ENCODE assay signal across 21 cellular contexts in the genomic region with DNA sequence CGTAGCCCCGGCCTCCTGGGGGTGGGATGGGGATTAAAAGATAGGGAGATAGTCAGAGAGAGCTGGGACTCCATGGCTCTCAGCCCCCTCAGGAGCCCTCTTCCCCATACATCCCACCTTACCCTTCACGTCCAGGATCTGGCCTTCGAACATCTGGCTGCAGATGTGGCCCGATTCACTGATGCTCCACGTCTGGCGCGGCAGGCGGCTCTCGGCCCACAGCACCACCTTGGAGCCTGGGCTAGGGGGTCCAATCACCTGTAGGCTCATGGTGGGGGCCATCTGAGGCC. TPM values are rescaled to one million over a fixed set of nuclear protein-coding genes. Genes with fewer than 3 reads are reported as not detected.
DNase-seq lines count a peak whose midpoint lies in the region; ATAC-seq and TF ChIP-seq lines count a peak whose summit lies in the region.
"Had no signal": no experiment of that assay in that cellular context is flagged by ENCODE, and none has a peak within 500 bp of the region (broad histone marks: within the 10 kb centered on the region; RNA-seq: fewer than 3 reads in every experiment).

No MANE protein-coding gene starts in this region.

- H3K9me3 ChIP-seq in neutrophil = no peaks in the 10 kb centered on the region
- H3K9me3 ChIP-seq: heart left ventricle, SJSA1, upper lobe of right lung had no signal

- no peaks in the 10 kb centered on the region for H3K9me3 Mint-ChIP-seq in activated CD8-positive, alpha-beta memory T cell treated with anti-CD3 and anti-CD28 coated beads, Interleukin-2, amount 10 ng/mL, durations not matched to agents 7 days and 5 days (ENCODE audit: low read depth)
- H3K9me3 Mint-ChIP-seq in IgD-negative memory B cell = no peaks in the 10 kb centered on the region
- H3K9me3 Mint-ChIP-seq in activated T-helper 17 cell treated with anti-CD3 and anti-CD28 coated beads, Interleukin-2, amount 50 U/mL, for 72 hours = no peaks in the 10 kb centered on the region
- H3K9me3 Mint-ChIP-seq: memory B cell had no signal

- peaks cover 33 to 47% of the 10 kb centered on the region in 2 experiments for H3K4me1 ChIP-seq in neutrophil (ENCODE audit: control insufficient read depth in 1 of 2, insufficient read depth in 1 of 2, low read depth in 1 of 2, low read length in 1 of 2)
- H3K4me1 ChIP-seq: parathyroid adenoma had no signal

- H3K27ac Mint-ChIP-seq in activated CD8-positive, alpha-beta memory T cell treated with anti-CD3 and anti-CD28 coated beads, Interleukin-2, amount 10 ng/mL, durations not matched to agents 7 days and 5 days = peak overlapping the region; percentile 95
- H3K27ac Mint-ChIP-seq in IgD-negative memory B cell = peak overlapping the region in 1 of 3 donors; percentile 24
- H3K27ac Mint-ChIP-seq in activated T-helper 17 cell treated with anti-CD3 and anti-CD28 coated beads, Interleukin-2, amount 50 U/mL, for 72 hours = no peak overlapping the region

- no peak overlapping the region for H3K4me3 ChIP-seq in neutrophil (ENCODE audit: low read depth in 1 of 2, low read length in 1 of 2)
- H3K4me3 ChIP-seq: SJSA1, upper lobe of right lung had no signal

- peaks cover 56% of the 10 kb centered on the region for H3K36me3 Mint-ChIP-seq in activated CD8-positive, alpha-beta memory T cell treated with anti-CD3 and anti-CD28 coated beads, Interleukin-2, amount 10 ng/mL, durations not matched to agents 7 days and 5 days
- peaks cover 20% of the 10 kb centered on the region for H3K36me3 Mint-ChIP-seq in IgD-negative memory B cell
- H3K36me3 Mint-ChIP-seq in activated T-helper 17 cell treated with anti-CD3 and anti-CD28 coated beads, Interleukin-2, amount 50 U/mL, for 72 hours (ENCODE audit: low read depth) = peaks cover 71% of the 10 kb centered on the region

- no peaks in the 10 kb centered on the region for H3K27me3 Mint-ChIP-seq in activated CD8-positive, alpha-beta memory T cell treated with anti-CD3 and anti-CD28 coated beads, Interleukin-2, amount 10 ng/mL, durations not matched to agents 7 days and 5 days
- H3K27me3 Mint-ChIP-seq in IgD-negative memory B cell = no peaks in the 10 kb centered on the region
- no peaks in the 10 kb centered on the region for H3K27me3 Mint-ChIP-seq in activated T-helper 17 cell treated with anti-CD3 and anti-CD28 coated beads, Interleukin-2, amount 50 U/mL, for 72 hours
- H3K27me3 Mint-ChIP-seq: memory B cell had no signal

- no peak for ATAC-seq in activated CD8-positive, alpha-beta memory T cell treated with anti-CD3 and anti-CD28 coated beads, Interleukin-2, amount 10 ng/mL, durations not matched to agents 7 days and 5 days
- no peak for ATAC-seq in activated T-helper 17 cell treated with anti-CD3 and anti-CD28 coated beads, Interleukin-2, amount 50 U/mL, for 72 hours (replicated peaks)
- ATAC-seq in GM21447 (IDR thresholded peaks at IDR 0.05; ENCODE audit: unreplicated experiment) = no peak

- H3K36me3 ChIP-seq in neutrophil = peaks cover 50% of the 10 kb centered on the region
- H3K36me3 ChIP-seq: heart left ventricle, upper lobe of right lung had no signal

- DNase-seq in activated CD8-positive, alpha-beta memory T cell treated with anti-CD3 and anti-CD28 coated beads, Interleukin-2, amount 10 ng/mL, durations not matched to agents 7 days and 5 days = no peak
- DNase-seq in activated CD8-positive, alpha-beta memory T cell treated with anti-CD3 and anti-CD28 coated beads, Interleukin-2, amount 50 U/mL, for 4 hours = no peak
- DNase-seq in occipital lobe (lab: John Stamatoyannopoulos, UW) (no peak), NOMO-1 (lab: John Stamatoyannopoulos, UW; ENCODE audit: unreplicated experiment in 2 of 2) (no peak)

- TF ChIP-seq CTCF in neutrophil (IDR thresholded peaks at IDR 0.05) = no peak

- H3K27me3 ChIP-seq in neutrophil = no peaks in the 10 kb centered on the region
- H3K27me3 ChIP-seq: heart left ventricle, upper lobe of right lung had no signal

- H3K4me3 Mint-ChIP-seq in activated CD8-positive, alpha-beta memory T cell treated with anti-CD3 and anti-CD28 coated beads, Interleukin-2, amount 10 ng/mL, durations not matched to agents 7 days and 5 days = no peak overlapping the region
- peak overlapping the region in 3 of 4 donors; percentile 57 to 72 (median 65) for H3K4me3 Mint-ChIP-seq in IgD-negative memory B cell
- peak overlapping the region; percentile 98 for H3K4me3 Mint-ChIP-seq in activated T-helper 17 cell treated with anti-CD3 and anti-CD28 coated beads, Interleukin-2, amount 50 U/mL, for 72 hours

- CTCF ChIA-PET in activated CD8-positive, alpha-beta memory T cell treated with anti-CD3 and anti-CD28 coated beads, Interleukin-2, amount 10 ng/mL, durations not matched to agents 7 days and 5 days (lab: Charles Lee) = interaction anchor here (0.6 to 28.6 kb wide), 35 partner anchors 8 to 180 kb away, joined by 3 to 1010 read pairs (median 5); a partner anchor contains a TSS

- peak overlapping the region; percentile 4 for H3K27ac ChIP-seq in neutrophil
- H3K27ac ChIP-seq: parathyroid adenoma, SJSA1, upper lobe of right lung had no signal

- peaks cover 45% of the 10 kb centered on the region for H3K4me1 Mint-ChIP-seq in activated CD8-positive, alpha-beta memory T cell treated with anti-CD3 and anti-CD28 coated beads, Interleukin-2, amount 10 ng/mL, durations not matched to agents 7 days and 5 days
- H3K4me1 Mint-ChIP-seq in IgD-negative memory B cell = peaks cover 17 to 30% (median 18%) of the 10 kb centered on the region in 3 donors
- H3K4me1 Mint-ChIP-seq in activated T-helper 17 cell treated with anti-CD3 and anti-CD28 coated beads, Interleukin-2, amount 50 U/mL, for 72 hours = peaks cover 20% of the 10 kb centered on the region

RNA-seq across cellular contexts. Expression of a gene that starts 4.2 kb away (rescaled TPM):
- total RNA-seq in activated CD8-positive, alpha-beta memory T cell treated with anti-CD3 and anti-CD28 coated beads, Interleukin-2, amount 10 ng/mL, durations not matched to agents 7 days and 5 days = 100 to 1,000 TPM; 951 to 971 TPM
- polyA plus RNA-seq in IgD-negative memory B cell = 10,525 TPM
- total RNA-seq in activated T-helper 17 cell treated with anti-CD3 and anti-CD28 coated beads, Interleukin-2, amount 50 U/mL, for 72 hours = 100 to 1,000 TPM; 218 to 542 TPM
- 1.1 TPM for total RNA-seq in occipital lobe
- total RNA-seq: A172, dermis microvascular lymphatic vessel endothelial cell, HT1080, LHCN-M2, SJSA1 had no signal

RNA-seq across cellular contexts. Expression of a gene that starts 15.6 kb away (rescaled TPM):
- 10 to 100 TPM; 27.7 to 39.3 TPM for total RNA-seq in activated CD8-positive, alpha-beta memory T cell treated with anti-CD3 and anti-CD28 coated beads, Interleukin-2, amount 10 ng/mL, durations not matched to agents 7 days and 5 days
- polyA plus RNA-seq in IgD-negative memory B cell = 11.2 TPM
- 10 to 100 TPM; 17.9 to 23.2 TPM for total RNA-seq in activated T-helper 17 cell treated with anti-CD3 and anti-CD28 coated beads, Interleukin-2, amount 50 U/mL, for 72 hours
- total RNA-seq in occipital lobe = 5.0 TPM

RNA-seq across cellular contexts. Expression of a gene that starts 31.9 kb away (rescaled TPM):
- 1 to 10 TPM; 5.7 to 8.6 TPM for total RNA-seq in activated CD8-positive, alpha-beta memory T cell treated with anti-CD3 and anti-CD28 coated beads, Interleukin-2, amount 10 ng/mL, durations not matched to agents 7 days and 5 days
- 3.1 TPM for polyA plus RNA-seq in IgD-negative memory B cell
- 10 to 100 TPM in 1 of 2 donors, under 1 TPM in 1; 0.37 to 13.6 TPM for total RNA-seq in activated T-helper 17 cell treated with anti-CD3 and anti-CD28 coated beads, Interleukin-2, amount 50 U/mL, for 72 hours
- 1.1 TPM for total RNA-seq in occipital lobe
- total RNA-seq: left cardiac atrium, LHCN-M2, sciatic nerve, SJSA1, subcutaneous adipose tissue had no signal
- polyA plus RNA-seq: heart left ventricle had no signal

RNA-seq across cellular contexts. Expression of a gene that starts 42.1 kb away (rescaled TPM):
- 100 to 1,000 TPM; 562 to 632 TPM for total RNA-seq in activated CD8-positive, alpha-beta memory T cell treated with anti-CD3 and anti-CD28 coated beads, Interleukin-2, amount 10 ng/mL, durations not matched to agents 7 days and 5 days
- 1,152 TPM for polyA plus RNA-seq in IgD-negative memory B cell
- total RNA-seq in activated T-helper 17 cell treated with anti-CD3 and anti-CD28 coated beads, Interleukin-2, amount 50 U/mL, for 72 hours = 100 to 1,000 TPM; 258 to 280 TPM
- total RNA-seq in occipital lobe = 8.4 TPM

RNA-seq across cellular contexts. Expression of a gene that starts 50.6 kb away (rescaled TPM):
- total RNA-seq in activated CD8-positive, alpha-beta memory T cell treated with anti-CD3 and anti-CD28 coated beads, Interleukin-2, amount 10 ng/mL, durations not matched to agents 7 days and 5 days = 10 to 100 TPM in 1 of 2 experiments, 1 to 10 TPM in 1; 7.0 to 26.3 TPM
- polyA plus RNA-seq in IgD-negative memory B cell = 8.8 TPM
- not detected for total RNA-seq in activated T-helper 17 cell treated with anti-CD3 and anti-CD28 coated beads, Interleukin-2, amount 50 U/mL, for 72 hours
- not detected for total RNA-seq in occipital lobe
- total RNA-seq: A172; dermis microvascular lymphatic vessel endothelial cell; HT1080; LHCN-M2; SJSA1; subcutaneous adipose tissue; T-helper 1 cell treated with Interleukin-12 subunit alpha and Interleukin-12 subunit beta and Interleukin-4 antibody, amounts not matched to agents 30 ng/mL and 1 ng/mL, for 36 hours had no signal

Comparison
In these comparisons a context has a peak if more than half of its experiments do, and no peak if none do; other contexts are left out.
1. RNA of a gene that starts 4.2 kb away (total RNA-seq): 951 to 971 TPM in activated CD8-positive, alpha-beta memory T cell treated with anti-CD3 and anti-CD28 coated beads, Interleukin-2, amount 10 ng/mL, durations not matched to agents 7 days and 5 days and 218 to 542 TPM in activated T-helper 17 cell treated with anti-CD3 and anti-CD28 coated beads, Interleukin-2, amount 50 U/mL, for 72 hours; 1.1 TPM in occipital lobe (single experiment); every median in the first group is over 100 times any median in the second.